13 cellular contexts compared by ENCODE assay signal in the genomic region with DNA sequence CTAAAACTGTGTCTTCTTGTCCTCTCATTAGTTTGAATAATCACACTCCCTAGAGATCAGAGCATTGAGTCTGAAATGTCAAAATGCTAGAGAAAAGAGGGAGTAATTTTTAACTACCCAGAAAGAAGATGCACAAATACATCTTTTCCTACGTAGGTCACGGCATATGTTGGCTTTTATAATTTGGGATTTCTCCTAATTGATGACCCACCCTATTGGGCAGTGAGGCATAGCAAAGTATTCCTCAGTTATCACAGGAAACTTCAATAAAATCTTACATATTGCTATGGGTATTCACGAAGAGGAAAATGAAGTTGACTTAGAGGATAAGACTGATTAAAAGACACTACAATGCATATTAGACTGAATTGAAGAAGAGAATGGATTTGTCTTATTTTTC. TPM values are rescaled to one million over a fixed set of nuclear protein-coding genes. Genes with fewer than 3 reads are reported as not detected.
DNase-seq lines count a peak whose midpoint lies in the region; ATAC-seq and TF ChIP-seq lines count a peak whose summit lies in the region.
"Had no signal": no experiment of that assay in that cellular context is flagged by ENCODE, and none has a peak within 500 bp of the region (broad histone marks: within the 10 kb centered on the region; RNA-seq: fewer than 3 reads in every experiment).

No MANE protein-coding gene starts in this region.

- H3K4me1 Mint-ChIP-seq in activated naive CD4-positive, alpha-beta T cell treated with anti-CD3 and anti-CD28 coated beads for 36 hours (ENCODE audit: low read depth) = no peaks in the 10 kb centered on the region
- no peaks in the 10 kb centered on the region for H3K4me1 Mint-ChIP-seq in activated naive CD4-positive, alpha-beta T cell treated with anti-CD3 and anti-CD28 coated beads, Interleukin-2, amount 10 ng/mL, durations not matched to agents 7 days and 5 days
- H3K4me1 Mint-ChIP-seq in central memory CD8-positive, alpha-beta T cell = no peaks in the 10 kb centered on the region

- no peaks in the 10 kb centered on the region for H3K9me3 Mint-ChIP-seq in activated naive CD4-positive, alpha-beta T cell treated with anti-CD3 and anti-CD28 coated beads for 36 hours
- no peaks in the 10 kb centered on the region for H3K9me3 Mint-ChIP-seq in activated naive CD4-positive, alpha-beta T cell treated with anti-CD3 and anti-CD28 coated beads, Interleukin-2, amount 10 ng/mL, durations not matched to agents 7 days and 5 days
- no peaks in the 10 kb centered on the region for H3K9me3 Mint-ChIP-seq in central memory CD8-positive, alpha-beta T cell

- H3K27me3 ChIP-seq in MM.1S (replicated peaks; ENCODE audit: insufficient read depth, low read length) = no peaks in the 10 kb centered on the region
- H3K27me3 ChIP-seq: BLaER1 treated with 17β-estradiol and CSF1 and Interleukin-3, amounts not matched to agents 10 nM and 100 nM had no signal

- POLR2A ChIA-PET in HEK293 (lab: Yijun Ruan, JAX) = no interaction called here

- H3K4me3 Mint-ChIP-seq in activated naive CD4-positive, alpha-beta T cell treated with anti-CD3 and anti-CD28 coated beads for 36 hours = no peak overlapping the region
- no peak overlapping the region for H3K4me3 Mint-ChIP-seq in activated naive CD4-positive, alpha-beta T cell treated with anti-CD3 and anti-CD28 coated beads, Interleukin-2, amount 10 ng/mL, durations not matched to agents 7 days and 5 days
- no peak overlapping the region for H3K4me3 Mint-ChIP-seq in central memory CD8-positive, alpha-beta T cell
- H3K4me3 Mint-ChIP-seq: CD4-positive, CD25-positive, alpha-beta regulatory T cell had no signal

- H3K4me2 ChIP-seq in MM.1S (ENCODE audit: low read depth, low read length) = no peak overlapping the region
- H3K4me2 ChIP-seq: BLaER1 treated with 17β-estradiol and CSF1 and Interleukin-3, amounts not matched to agents 10 nM and 100 nM had no signal

- ATAC-seq in central memory CD8-positive, alpha-beta T cell (replicated peaks; ENCODE audit: extremely low read depth, poor library complexity, severe bottlenecking) = no peak
- ATAC-seq in GM19023 (IDR thresholded peaks at IDR 0.05; ENCODE audit: unreplicated experiment) = no peak

- no peaks in the 10 kb centered on the region for H3K4me1 ChIP-seq in HEK293 (ENCODE audit: control insufficient read depth, insufficient read depth, low read length)
- no peaks in the 10 kb centered on the region for H3K4me1 ChIP-seq in MM.1S (ENCODE audit: low read length)
- H3K4me1 ChIP-seq: BLaER1 treated with 17β-estradiol and CSF1 and Interleukin-3, amounts not matched to agents 10 nM and 100 nM had no signal

- no peaks in the 10 kb centered on the region for H4K20me1 ChIP-seq in MM.1S (ENCODE audit: insufficient read depth, low read length)
- H4K20me1 ChIP-seq: BLaER1 treated with 17β-estradiol and CSF1 and Interleukin-3, amounts not matched to agents 10 nM and 100 nM had no signal

- DNase-seq in activated naive CD4-positive, alpha-beta T cell treated with anti-CD3 and anti-CD28 coated beads for 36 hours = no peak
- DNase-seq in activated naive CD4-positive, alpha-beta T cell treated with anti-CD3 and anti-CD28 coated beads, Interleukin-2, amount 10 ng/mL, durations not matched to agents 7 days and 5 days = no peak
- DNase-seq in central memory CD8-positive, alpha-beta T cell (ENCODE audit: low spot score in 2 of 2) = no peak
- DNase-seq in MM.1S = no peak
- DNase-seq: ACHN; CD4-positive, CD25-positive, alpha-beta regulatory T cell; DMS79; HCEC 1CT; IMR-90 had no signal

- H3K9ac ChIP-seq in MM.1S (ENCODE audit: low read length) = no peak overlapping the region
- H3K9ac ChIP-seq: BLaER1 treated with 17β-estradiol and CSF1 and Interleukin-3, amounts not matched to agents 10 nM and 100 nM had no signal

- no peak overlapping the region for H2AFZ ChIP-seq in MM.1S (ENCODE audit: low read length)

- intact Hi-C loops in activated naive CD4-positive, alpha-beta T cell treated with anti-CD3 and anti-CD28 coated beads for 36 hours (cut with micrococcal nuclease) = no loop called here

- H3K27ac ChIP-seq in HEK293 (ENCODE audit: extremely low read depth, low read depth, low read length) = no peak overlapping the region
- peak overlapping the region; percentile 27 for H3K27ac ChIP-seq in temporal lobe (ENCODE audit: low read depth, low read length)
- H3K27ac ChIP-seq in MM.1S (ENCODE audit: low read length) = no peak overlapping the region
- H3K27ac ChIP-seq: BLaER1 treated with 17β-estradiol and CSF1 and Interleukin-3, amounts not matched to agents 10 nM and 100 nM had no signal

- H3K9me3 ChIP-seq in HEK293 (ENCODE audit: control insufficient read depth, insufficient read depth, low read depth, low read length) (no peaks in the 10 kb centered on the region), MM.1S (replicated peaks; ENCODE audit: insufficient read depth, low read length) (no peaks in the 10 kb centered on the region)

- CTCF ChIA-PET in activated naive CD4-positive, alpha-beta T cell treated with anti-CD3 and anti-CD28 coated beads for 36 hours (lab: Charles Lee) = interaction anchor here (0.7 kb wide), 1 partner anchor 57 kb away, joined by 3 read pairs; no protein-coding TSS in a partner anchor
- CTCF ChIA-PET in activated naive CD4-positive, alpha-beta T cell treated with anti-CD3 and anti-CD28 coated beads, Interleukin-2, amount 10 ng/mL, durations not matched to agents 7 days and 5 days (lab: Charles Lee) = interaction anchor here (1.0 kb wide), 1 partner anchor 48 kb away, joined by 3 read pairs; the partner anchor contains the start of gene NAPEPLD
- CTCF ChIA-PET in HEK293 (lab: Yijun Ruan, JAX) = no interaction called here

- H3K4me3 ChIP-seq in HEK293 (ENCODE audit: low read depth, low read length) (no peak overlapping the region), MM.1S (ENCODE audit: low read length) (no peak overlapping the region)
- H3K4me3 ChIP-seq: BLaER1 treated with 17β-estradiol and CSF1 and Interleukin-3, amounts not matched to agents 10 nM and 100 nM had no signal

- no peaks in the 10 kb centered on the region for H3F3A ChIP-seq in MM.1S (ENCODE audit: insufficient read depth, low read length)

- H3K27me3 Mint-ChIP-seq in activated naive CD4-positive, alpha-beta T cell treated with anti-CD3 and anti-CD28 coated beads for 36 hours (ENCODE audit: low read depth) = no peaks in the 10 kb centered on the region
- no peaks in the 10 kb centered on the region for H3K27me3 Mint-ChIP-seq in activated naive CD4-positive, alpha-beta T cell treated with anti-CD3 and anti-CD28 coated beads, Interleukin-2, amount 10 ng/mL, durations not matched to agents 7 days and 5 days
- H3K27me3 Mint-ChIP-seq in central memory CD8-positive, alpha-beta T cell = no peaks in the 10 kb centered on the region
- H3K27me3 Mint-ChIP-seq: CD4-positive, CD25-positive, alpha-beta regulatory T cell had no signal

- no peaks in the 10 kb centered on the region for H3K79me2 ChIP-seq in MM.1S (ENCODE audit: low read length)

- H3K36me3 Mint-ChIP-seq in activated naive CD4-positive, alpha-beta T cell treated with anti-CD3 and anti-CD28 coated beads for 36 hours (ENCODE audit: low read depth) = peaks cover 15% of the 10 kb centered on the region
- H3K36me3 Mint-ChIP-seq in activated naive CD4-positive, alpha-beta T cell treated with anti-CD3 and anti-CD28 coated beads, Interleukin-2, amount 10 ng/mL, durations not matched to agents 7 days and 5 days = peaks cover 20% of the 10 kb centered on the region
- H3K36me3 Mint-ChIP-seq in central memory CD8-positive, alpha-beta T cell (ENCODE audit: insufficient read depth) = peaks cover 21% of the 10 kb centered on the region

- TF ChIP-seq CTCF in HEK293 (tag by site-specific recombination; IDR thresholded peaks at IDR 0.05) = no peak
- no peak for TF ChIP-seq CTCF in MM.1S (IDR thresholded peaks at IDR 0.05; ENCODE audit: low read length)

- H3K36me3 ChIP-seq in HEK293 (ENCODE audit: control insufficient read depth in 2 of 2, insufficient read depth in 1 of 2, low read length in 2 of 2) = peaks cover 12 to 26% of the 10 kb centered on the region in 2 experiments
- no peaks in the 10 kb centered on the region for H3K36me3 ChIP-seq in MM.1S (replicated peaks; ENCODE audit: insufficient read depth, low read length)

- no peaks in the 10 kb centered on the region for H3K9me2 ChIP-seq in MM.1S (replicated peaks; ENCODE audit: insufficient read depth, low read length)

- peak overlapping the region; percentile 21 for H3K27ac Mint-ChIP-seq in activated naive CD4-positive, alpha-beta T cell treated with anti-CD3 and anti-CD28 coated beads for 36 hours
- no peak overlapping the region for H3K27ac Mint-ChIP-seq in activated naive CD4-positive, alpha-beta T cell treated with anti-CD3 and anti-CD28 coated beads, Interleukin-2, amount 10 ng/mL, durations not matched to agents 7 days and 5 days
- peak overlapping the region; percentile 38 for H3K27ac Mint-ChIP-seq in central memory CD8-positive, alpha-beta T cell (ENCODE audit: low read depth)

TF ChIP-seq in HEK293, 187 proteins besides CTCF, POLR2A, EP300 and RAD21:
- TF ChIP-seq MYNN (tag by site-specific recombination; IDR thresholded peaks at IDR 0.05; ENCODE audit: borderline replicate concordance) (no peak), ZNF660 (tag by site-specific recombination; IDR thresholded peaks at IDR 0.05) (peak; percentile 100)

RNA-seq across cellular contexts. Expression of gene ARMC10, which starts 25.4 kb away (rescaled TPM):
- total RNA-seq in activated naive CD4-positive, alpha-beta T cell treated with anti-CD3 and anti-CD28 coated beads for 36 hours = 10 to 100 TPM; 46.6 to 50.5 TPM
- total RNA-seq in temporal lobe = 33.4 TPM

RNA-seq across cellular contexts. Expression of gene FBXL13, which starts 25.8 kb away (rescaled TPM):
- under 1 TPM; 0.54 to 0.74 TPM for total RNA-seq in activated naive CD4-positive, alpha-beta T cell treated with anti-CD3 and anti-CD28 coated beads for 36 hours
- 3.9 TPM for total RNA-seq in temporal lobe
- total RNA-seq: CD4-positive, CD25-positive, alpha-beta regulatory T cell had no signal

RNA-seq across cellular contexts. Expression of gene NAPEPLD, which starts 48.6 kb away (rescaled TPM):
- 1 to 10 TPM; 6.3 to 6.8 TPM for total RNA-seq in activated naive CD4-positive, alpha-beta T cell treated with anti-CD3 and anti-CD28 coated beads for 36 hours
- total RNA-seq in temporal lobe = 17.2 TPM
